15 cellular contexts compared by ENCODE assay signal in the genomic region with DNA sequence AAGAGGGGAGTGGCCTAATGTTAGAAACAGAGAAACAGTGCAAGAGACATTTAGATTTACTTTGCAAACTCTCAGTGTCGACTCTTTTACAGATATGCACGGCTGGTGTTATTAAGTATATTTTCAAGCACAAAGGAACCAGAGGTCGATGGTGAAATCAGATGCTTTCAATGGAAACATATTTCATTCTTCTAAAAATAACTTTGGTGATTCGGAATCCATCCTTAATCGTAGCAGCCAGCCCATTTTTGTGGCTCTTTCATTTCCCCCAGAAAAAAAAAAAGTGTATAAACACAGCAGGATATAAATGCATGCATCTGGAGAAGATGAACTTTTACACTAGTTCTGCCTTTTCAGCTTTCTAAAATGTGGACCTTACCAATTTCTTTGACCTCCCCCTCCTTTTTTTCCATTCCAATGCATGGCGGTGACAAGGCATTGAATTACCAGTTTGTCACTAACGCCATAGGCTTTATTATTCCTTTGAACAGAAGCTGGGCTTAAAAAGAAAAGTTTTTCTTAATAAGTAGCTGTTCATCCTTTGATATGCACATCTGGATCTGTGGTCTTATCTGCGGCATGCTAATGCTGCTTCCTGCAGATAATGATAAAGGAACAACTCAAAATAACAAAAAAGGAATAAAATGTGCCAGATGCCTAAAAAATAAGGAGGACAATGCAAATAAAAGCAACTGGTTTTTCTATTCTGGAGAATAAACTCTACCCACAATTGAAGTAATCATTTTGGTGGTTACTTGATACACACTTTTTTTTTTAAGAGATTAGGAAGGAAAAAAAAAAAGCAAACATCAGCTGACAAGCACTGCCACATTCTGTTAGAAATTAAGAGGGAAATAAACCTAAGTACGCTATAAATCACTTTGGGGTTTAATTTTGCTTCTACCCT.
DNase-seq lines count a peak whose midpoint lies in the region; TF ChIP-seq lines count a peak whose summit lies in the region.
"Had no signal": no experiment of that assay in that cellular context is flagged by ENCODE, and none has a peak within 500 bp of the region (broad histone marks: within the 10 kb centered on the region; RNA-seq: fewer than 3 reads in every experiment).

No MANE protein-coding gene starts in this region.

- peak overlapping the region; percentile 53 for H3K27ac Mint-ChIP-seq in type B pancreatic cell
- H3K27ac Mint-ChIP-seq: activated CD8-positive, alpha-beta memory T cell treated with anti-CD3 and anti-CD28 coated beads, Interleukin-2, amount 10 ng/mL, durations not matched to agents 7 days and 5 days; activated naive CD4-positive, alpha-beta T cell treated with anti-CD3 and anti-CD28 coated beads, Interleukin-2, amount 50 U/mL, for 24 hours had no signal

- DNase-seq in NOMO-1 treated with DMSO at 0.1 percent for 48 hours (lab: John Stamatoyannopoulos, UW; ENCODE audit: unreplicated experiment) = peak; percentile 8
- DNase-seq in NOMO-1 treated with dmso at 0.1 percent for 144 hours (lab: John Stamatoyannopoulos, UW; ENCODE audit: unreplicated experiment) = no peak
- DNase-seq in adipocyte (ENCODE audit: low read depth) = peak; percentile 48
- peak in 1 of 2 donors; percentile 40 for DNase-seq in foreskin fibroblast
- no peak for DNase-seq in type B pancreatic cell (ENCODE audit: extremely low spot score, unreplicated experiment)
- DNase-seq in SW 1271 (lab: John Stamatoyannopoulos, UW) = no peak
- DNase-seq in G401 (ENCODE audit: low spot score) = no peak
- no peak for DNase-seq in EL
- DNase-seq: 8988T; activated CD8-positive, alpha-beta memory T cell treated with anti-CD3 and anti-CD28 coated beads, Interleukin-2, amount 10 ng/mL, durations not matched to agents 7 days and 5 days; left ventricle myocardium inferior; MM.1S; T1000 had no signal

- no peaks in the 10 kb centered on the region for H3K27me3 ChIP-seq in adipocyte (replicated peaks; ENCODE audit: control insufficient read depth, insufficient read depth, low read length)
- H3K27me3 ChIP-seq: tibial nerve had no signal

- peaks cover 11% of the 10 kb centered on the region for H3K4me1 ChIP-seq in adipocyte (ENCODE audit: control insufficient read depth, insufficient read depth, low read length)
- H3K4me1 ChIP-seq: tibial nerve had no signal

- H3K9me3 ChIP-seq in adipocyte (ENCODE audit: control insufficient read depth, low read length) = no peaks in the 10 kb centered on the region
- H3K9me3 ChIP-seq: left ventricle myocardium inferior, tibial nerve had no signal

- in situ Hi-C loops in G401 (cut with HindIII; ENCODE audit: low sequenced_read_pairs) = no loop called here

- H3K27me3 Mint-ChIP-seq in type B pancreatic cell = no peaks in the 10 kb centered on the region

- H3K9me3 Mint-ChIP-seq in type B pancreatic cell = no peaks in the 10 kb centered on the region
- H3K9me3 Mint-ChIP-seq: activated naive CD4-positive, alpha-beta T cell treated with anti-CD3 and anti-CD28 coated beads, Interleukin-2, amount 50 U/mL, for 24 hours had no signal

- H3K4me3 ChIP-seq in adipocyte (ENCODE audit: low read length) = peak overlapping the region; percentile 11
- H3K4me3 ChIP-seq in foreskin fibroblast (ENCODE audit: low read depth in 1 of 2, low read length in 2 of 2) = peak overlapping the region; percentile 9 to 31
- H3K4me3 ChIP-seq: left ventricle myocardium inferior, tibial nerve had no signal

- no peak overlapping the region for H3K9ac ChIP-seq in adipocyte (ENCODE audit: low read length)

- no peaks in the 10 kb centered on the region for H3K36me3 Mint-ChIP-seq in type B pancreatic cell
- H3K36me3 Mint-ChIP-seq: activated CD8-positive, alpha-beta memory T cell treated with anti-CD3 and anti-CD28 coated beads, Interleukin-2, amount 10 ng/mL, durations not matched to agents 7 days and 5 days; activated naive CD4-positive, alpha-beta T cell treated with anti-CD3 and anti-CD28 coated beads, Interleukin-2, amount 50 U/mL, for 24 hours had no signal

- peaks cover 35% of the 10 kb centered on the region for H3K4me1 Mint-ChIP-seq in type B pancreatic cell (ENCODE audit: unreplicated experiment)
- H3K4me1 Mint-ChIP-seq: activated CD8-positive, alpha-beta memory T cell treated with anti-CD3 and anti-CD28 coated beads, Interleukin-2, amount 10 ng/mL, durations not matched to agents 7 days and 5 days had no signal

- no peaks in the 10 kb centered on the region for H3K36me3 ChIP-seq in adipocyte (ENCODE audit: control insufficient read depth, insufficient read depth, low read length, severe bottlenecking)
- H3K36me3 ChIP-seq: left ventricle myocardium inferior, tibial nerve had no signal

- TF ChIP-seq CTCF in foreskin fibroblast (IDR thresholded peaks at IDR 0.05; ENCODE audit: low read depth, low read length) (no peak), type B pancreatic cell (conservative IDR thresholded peaks at IDR 0.05) (no peak)

- H3K4me3 Mint-ChIP-seq in type B pancreatic cell = peak overlapping the region; percentile 66
- H3K4me3 Mint-ChIP-seq: activated CD8-positive, alpha-beta memory T cell treated with anti-CD3 and anti-CD28 coated beads, Interleukin-2, amount 10 ng/mL, durations not matched to agents 7 days and 5 days; activated naive CD4-positive, alpha-beta T cell treated with anti-CD3 and anti-CD28 coated beads, Interleukin-2, amount 50 U/mL, for 24 hours had no signal

Comparison
In these comparisons a context has a peak if more than half of its experiments do, and no peak if none do; other contexts are left out.
1. DNase-seq: peak in NOMO-1 treated with DMSO at 0.1 percent for 48 hours (single experiment) and adipocyte (single experiment); none in NOMO-1 treated with dmso at 0.1 percent for 144 hours (single experiment), type B pancreatic cell (single experiment), SW 1271 (0 of 2), G401 (single experiment) and EL (single experiment).